ENCODE assay signal across 16 cellular contexts in genomic region chr4:98662055-98662453, GRCh38. TPM values are rescaled to one million over a fixed set of nuclear protein-coding genes. Genes with fewer than 3 reads are reported as not detected.
DNase-seq lines count a peak whose midpoint lies in the region; ATAC-seq and TF ChIP-seq lines count a peak whose summit lies in the region.
"Had no signal": no experiment of that assay in that cellular context is flagged by ENCODE, and none has a peak within 500 bp of the region (broad histone marks: within the 10 kb centered on the region; RNA-seq: fewer than 3 reads in every experiment).

No MANE protein-coding gene starts in this region.

- no peaks in the 10 kb centered on the region for H3K9me3 Mint-ChIP-seq in CD4-positive, CD25-positive, alpha-beta regulatory T cell
- no peaks in the 10 kb centered on the region for H3K9me3 Mint-ChIP-seq in Caco-2 (ENCODE audit: unreplicated experiment)
- peaks cover 17% of the 10 kb centered on the region for H3K9me3 Mint-ChIP-seq in activated T-helper 1 cell treated with anti-CD3 and anti-CD28 coated beads, Interleukin-12 subunit alpha, Interleukin-12 subunit beta, Interleukin-2, Interleukin-4 antibody, amounts not matched to agents 30 ng/mL and 10 ng/mL and 1 ng/mL, durations not matched to agents 14 hours and 24 hours and 36 hours
- no peaks in the 10 kb centered on the region for H3K9me3 Mint-ChIP-seq in naive thymus-derived CD8-positive, alpha-beta T cell

- H3K27ac ChIP-seq in CD4-positive, CD25-positive, alpha-beta regulatory T cell (ENCODE audit: insufficient read depth, low read length, poor library complexity, severe bottlenecking), result peak overlapping the region; percentile 96
- no peak overlapping the region for H3K27ac ChIP-seq in tibial artery
- H3K27ac ChIP-seq: BLaER1, breast epithelium, SJSA1 had no signal

- no peaks in the 10 kb centered on the region for H3K36me3 Mint-ChIP-seq in CD4-positive, CD25-positive, alpha-beta regulatory T cell
- H3K36me3 Mint-ChIP-seq in Caco-2 (ENCODE audit: insufficient read depth, unreplicated experiment), result peaks cover 5% of the 10 kb centered on the region
- H3K36me3 Mint-ChIP-seq in activated T-helper 1 cell treated with anti-CD3 and anti-CD28 coated beads, Interleukin-12 subunit alpha, Interleukin-12 subunit beta, Interleukin-2, Interleukin-4 antibody, amounts not matched to agents 30 ng/mL and 10 ng/mL and 1 ng/mL, durations not matched to agents 14 hours and 24 hours and 36 hours (ENCODE audit: low read depth), result peaks cover 5% of the 10 kb centered on the region
- no peaks in the 10 kb centered on the region for H3K36me3 Mint-ChIP-seq in naive thymus-derived CD8-positive, alpha-beta T cell

- intact Hi-C loops in Caco-2 (cut with micrococcal nuclease; ENCODE audit: unreplicated experiment), result loop anchor here (5.0 kb wide), 1 partner anchor 155 kb away; no protein-coding TSS in a partner anchor
- intact Hi-C loops in activated T-helper 1 cell treated with anti-CD3 and anti-CD28 coated beads, Interleukin-12 subunit alpha, Interleukin-12 subunit beta, Interleukin-2, Interleukin-4 antibody, amounts not matched to agents 30 ng/mL and 10 ng/mL and 1 ng/mL, durations not matched to agents 14 hours and 24 hours and 36 hours (cut with micrococcal nuclease), result loop anchor here (2.0 to 10.0 kb wide), 5 partner anchors 130 to 1283 kb away; partner anchors contain the start of genes ADH5 and DNAJB14
- intact Hi-C loops in tibial artery (cut with DNase I; ENCODE audit: low total_unique reads), result no loop called here

- no peaks in the 10 kb centered on the region for H3K27me3 ChIP-seq in CD4-positive, CD25-positive, alpha-beta regulatory T cell (ENCODE audit: control insufficient read depth, insufficient read depth, low read length)
- H3K27me3 ChIP-seq in Caco-2 (replicated peaks; ENCODE audit: control insufficient read depth, insufficient read depth, low read length), result no peaks in the 10 kb centered on the region
- H3K27me3 ChIP-seq in tibial artery, result no peaks in the 10 kb centered on the region
- H3K27me3 ChIP-seq: BLaER1, breast epithelium, SJSA1 had no signal

- H3K4me3 Mint-ChIP-seq in CD4-positive, CD25-positive, alpha-beta regulatory T cell, result peak overlapping the region in 3 of 4 donors; percentile 44 to 77 (median 56)
- H3K4me3 Mint-ChIP-seq in Caco-2 (ENCODE audit: unreplicated experiment), result peak overlapping the region; percentile 22
- peak overlapping the region; percentile 63 for H3K4me3 Mint-ChIP-seq in activated T-helper 1 cell treated with anti-CD3 and anti-CD28 coated beads, Interleukin-12 subunit alpha, Interleukin-12 subunit beta, Interleukin-2, Interleukin-4 antibody, amounts not matched to agents 30 ng/mL and 10 ng/mL and 1 ng/mL, durations not matched to agents 14 hours and 24 hours and 36 hours
- H3K4me3 Mint-ChIP-seq in naive thymus-derived CD8-positive, alpha-beta T cell, result peak overlapping the region in 4 of 10 donors; percentile 15 to 78 (median 38)

- no peak for ATAC-seq in CD4-positive, CD25-positive, alpha-beta regulatory T cell (ENCODE audit: low read depth in 2 of 2)
- ATAC-seq in naive thymus-derived CD8-positive, alpha-beta T cell, result no peak

- DNase-seq in CD4-positive, CD25-positive, alpha-beta regulatory T cell, result no peak
- DNase-seq in Caco-2 (no peak), tibial artery (no peak), midbrain (lab: John Stamatoyannopoulos, UW) (no peak), SKM-1 (lab: John Stamatoyannopoulos, UW; ENCODE audit: unreplicated experiment) (no peak)
- DNase-seq in activated T-helper 1 cell treated with anti-CD3 and anti-CD28 coated beads, Interleukin-12 subunit alpha, Interleukin-12 subunit beta, Interleukin-2, Interleukin-4 antibody, amounts not matched to agents 30 ng/mL and 10 ng/mL and 1 ng/mL, durations not matched to agents 14 hours and 24 hours and 36 hours (ENCODE audit: low spot score), result no peak
- no peak for DNase-seq in naive thymus-derived CD8-positive, alpha-beta T cell
- DNase-seq: dermis blood vessel endothelial cell, DMS79, NCI-H2029, NCI-H524 treated with DMSO at 0.1 percent for 48 hours had no signal

- BruUV-seq in Caco-2 (replicated peaks; lab: Mats Ljungman, UMichigan), result no TSS peak

- H3K4me1 ChIP-seq in CD4-positive, CD25-positive, alpha-beta regulatory T cell (ENCODE audit: control insufficient read depth, insufficient read depth, low read length, poor library complexity, severe bottlenecking), result peaks cover 60% of the 10 kb centered on the region
- H3K4me1 ChIP-seq in Caco-2 (peaks cover 36% of the 10 kb centered on the region), tibial artery (peaks cover 0 to 21% (median 9%) of the 10 kb centered on the region in 4 donors)

- H3K27me3 Mint-ChIP-seq in CD4-positive, CD25-positive, alpha-beta regulatory T cell, result no peaks in the 10 kb centered on the region
- H3K27me3 Mint-ChIP-seq in Caco-2 (ENCODE audit: insufficient read depth, unreplicated experiment), result no peaks in the 10 kb centered on the region
- no peaks in the 10 kb centered on the region for H3K27me3 Mint-ChIP-seq in activated T-helper 1 cell treated with anti-CD3 and anti-CD28 coated beads, Interleukin-12 subunit alpha, Interleukin-12 subunit beta, Interleukin-2, Interleukin-4 antibody, amounts not matched to agents 30 ng/mL and 10 ng/mL and 1 ng/mL, durations not matched to agents 14 hours and 24 hours and 36 hours (ENCODE audit: insufficient read depth)
- no peaks in the 10 kb centered on the region for H3K27me3 Mint-ChIP-seq in naive thymus-derived CD8-positive, alpha-beta T cell

- peak overlapping the region; percentile 69 for H3K4me3 ChIP-seq in CD4-positive, CD25-positive, alpha-beta regulatory T cell (ENCODE audit: low read depth, low read length)
- H3K4me3 ChIP-seq in Caco-2 (ENCODE audit: low read depth, low read length) (no peak overlapping the region), tibial artery (no peak overlapping the region)
- H3K4me3 ChIP-seq: BLaER1, breast epithelium, lung, SJSA1 had no signal

- H3K4me1 Mint-ChIP-seq in CD4-positive, CD25-positive, alpha-beta regulatory T cell, result peaks cover 35 to 74% (median 47%) of the 10 kb centered on the region in 4 donors
- peaks cover 39% of the 10 kb centered on the region for H3K4me1 Mint-ChIP-seq in Caco-2 (ENCODE audit: low read depth, unreplicated experiment)
- peaks cover 67% of the 10 kb centered on the region for H3K4me1 Mint-ChIP-seq in activated T-helper 1 cell treated with anti-CD3 and anti-CD28 coated beads, Interleukin-12 subunit alpha, Interleukin-12 subunit beta, Interleukin-2, Interleukin-4 antibody, amounts not matched to agents 30 ng/mL and 10 ng/mL and 1 ng/mL, durations not matched to agents 14 hours and 24 hours and 36 hours (ENCODE audit: low read depth)
- H3K4me1 Mint-ChIP-seq in naive thymus-derived CD8-positive, alpha-beta T cell, result peaks cover 28 to 80% (median 71%) of the 10 kb centered on the region in 4 donors

- TF ChIP-seq CTCF in Caco-2 (IDR thresholded peaks at IDR 0.05; ENCODE audit: insufficient read depth in 1 of 2, low read depth in 1 of 2, low read length in 1 of 2, severe bottlenecking in 1 of 2, unreplicated experiment in 1 of 2), result no peak
- no peak for TF ChIP-seq CTCF in tibial artery (IDR thresholded peaks at IDR 0.05)

- CTCF ChIA-PET in Caco-2 (lab: Charles Lee), result no interaction called here

- H3K27ac Mint-ChIP-seq in CD4-positive, CD25-positive, alpha-beta regulatory T cell, result peak overlapping the region; percentile 88 to 100 (median 98)
- H3K27ac Mint-ChIP-seq in Caco-2 (ENCODE audit: unreplicated experiment), result peak overlapping the region; percentile 15
- H3K27ac Mint-ChIP-seq in activated T-helper 1 cell treated with anti-CD3 and anti-CD28 coated beads, Interleukin-12 subunit alpha, Interleukin-12 subunit beta, Interleukin-2, Interleukin-4 antibody, amounts not matched to agents 30 ng/mL and 10 ng/mL and 1 ng/mL, durations not matched to agents 14 hours and 24 hours and 36 hours, result peak overlapping the region; percentile 64
- H3K27ac Mint-ChIP-seq in naive thymus-derived CD8-positive, alpha-beta T cell, result peak overlapping the region; percentile 37 to 99 (median 88)

- no peaks in the 10 kb centered on the region for H3K9me3 ChIP-seq in CD4-positive, CD25-positive, alpha-beta regulatory T cell (ENCODE audit: control insufficient read depth in 2 of 2, low read length in 2 of 2)
- H3K9me3 ChIP-seq in Caco-2, result peaks cover 14% of the 10 kb centered on the region
- no peaks in the 10 kb centered on the region for H3K9me3 ChIP-seq in tibial artery
- H3K9me3 ChIP-seq: breast epithelium, SJSA1 had no signal

- POLR2A ChIA-PET in Caco-2 (lab: Charles Lee), result no interaction called here
- POLR2A ChIA-PET in naive thymus-derived CD8-positive, alpha-beta T cell (lab: Charles Lee), result interaction anchor here (0.6 to 1.9 kb wide), 3 partner anchors 44 to 333 kb away, joined by 3 to 6 read pairs (median 3); partner anchors contain the start of genes EIF4E and METAP1

- no peaks in the 10 kb centered on the region for H3K36me3 ChIP-seq in CD4-positive, CD25-positive, alpha-beta regulatory T cell (ENCODE audit: control insufficient read depth, insufficient read depth, low read length)
- H3K36me3 ChIP-seq in Caco-2 (ENCODE audit: control insufficient read depth, insufficient read depth, low read length), result no peaks in the 10 kb centered on the region
- no peaks in the 10 kb centered on the region for H3K36me3 ChIP-seq in tibial artery
- H3K36me3 ChIP-seq: BLaER1, breast epithelium had no signal

RNA-seq across cellular contexts. Expression of gene TSPAN5, which starts 3.6 kb away (rescaled TPM):
- 21.2 TPM for total RNA-seq in CD4-positive, CD25-positive, alpha-beta regulatory T cell
- polyA plus RNA-seq in CD4-positive, CD25-positive, alpha-beta regulatory T cell, result 10 to 100 TPM; 38.8 to 52.7 (median 43.9) TPM
- 24.1 and 26.1 TPM in 2 replicates for total RNA-seq in Caco-2 (2022)
- 34.1 and 35.5 TPM in 2 replicates for total RNA-seq in activated T-helper 1 cell treated with anti-CD3 and anti-CD28 coated beads, Interleukin-12 subunit alpha, Interleukin-12 subunit beta, Interleukin-2, Interleukin-4 antibody, amounts not matched to agents 30 ng/mL and 10 ng/mL and 1 ng/mL, durations not matched to agents 14 hours and 24 hours and 36 hours
- 1 to 10 TPM; 5.0 to 5.4 TPM for total RNA-seq in naive thymus-derived CD8-positive, alpha-beta T cell
- 10 to 100 TPM in 1 of 3 donors, 1 to 10 TPM in 2; 5.9 to 13.9 (median 9.6) TPM for polyA plus RNA-seq in naive thymus-derived CD8-positive, alpha-beta T cell
- total RNA-seq: OCI-LY7 had no signal

Comparison
In these comparisons a context has a peak if more than half of its experiments do, and no peak if none do; other contexts are left out.
1. H3K27ac Mint-ChIP-seq: peak in every context shown above with its lines; median percentile 98 in CD4-positive, CD25-positive, alpha-beta regulatory T cell; 88 in naive thymus-derived CD8-positive, alpha-beta T cell; 64 in activated T-helper 1 cell treated with anti-CD3 and anti-CD28 coated beads, Interleukin-12 subunit alpha, Interleukin-12 subunit beta, Interleukin-2, Interleukin-4 antibody, amounts not matched to agents 30 ng/mL and 10 ng/mL and 1 ng/mL, durations not matched to agents 14 hours and 24 hours and 36 hours; 15 in Caco-2.